ENCODE assay signal across 11 cellular contexts in genomic region chr9:21549251-21549765, GRCh38.
DNase-seq lines count a peak whose midpoint lies in the region; ATAC-seq and TF ChIP-seq lines count a peak whose summit lies in the region.
"Had no signal": no experiment of that assay in that cellular context is flagged by ENCODE, and none has a peak within 500 bp of the region (broad histone marks: within the 10 kb centered on the region; RNA-seq: fewer than 3 reads in every experiment).

No MANE protein-coding gene starts in this region.

- H4K5ac ChIP-seq in IMR-90 (ENCODE audit: low read depth, low read length): peak overlapping the region; percentile 14

- no TSS peak for BruUV-seq in IMR-90 (replicated peaks; lab: Mats Ljungman, UMichigan)

- peak overlapping the region; percentile 71 for H3K4me2 ChIP-seq in IMR-90 (ENCODE audit: low read depth, low read length)

- H3K4me3 Mint-ChIP-seq in type B pancreatic cell: peak overlapping the region; percentile 18

- H3K18ac ChIP-seq in IMR-90 (ENCODE audit: low read depth, low read length): peak overlapping the region; percentile 25; the same call in 1 of the 2 replicates

- intact Hi-C loops in IMR-90 (cut with micrococcal nuclease): loop anchor here (1.0 to 2.0 kb wide), 4 partner anchors 8 to 240 kb away; no protein-coding TSS in a partner anchor

- no peak for TF ChIP-seq CTCF in IMR-90 (conservative IDR thresholded peaks at IDR 0.05; ENCODE audit: low read depth, low read length)
- TF ChIP-seq CTCF in type B pancreatic cell (conservative IDR thresholded peaks at IDR 0.05): no peak

- H3K56ac ChIP-seq in IMR-90 (ENCODE audit: extremely low read depth, insufficient read depth, low read length): peak overlapping the region; percentile 28; the same call in 1 of the 2 replicates

- H2BK5ac ChIP-seq in IMR-90 (ENCODE audit: low read depth, low read length, poor library complexity, severe bottlenecking): peak overlapping the region; percentile 94

- H3K9me3 Mint-ChIP-seq in type B pancreatic cell: no peaks in the 10 kb centered on the region

- H2AK5ac ChIP-seq in IMR-90 (ENCODE audit: low read depth, low read length): no peak overlapping the region

- peak overlapping the region; percentile 1; the same call in 1 of the 2 replicates for H3K4ac ChIP-seq in IMR-90 (ENCODE audit: low read depth, low read length)

- H3K14ac ChIP-seq in IMR-90 (replicated peaks; ENCODE audit: low read depth, low read length): peak overlapping the region; percentile 1

- H3K4me1 ChIP-seq in IMR-90 (ENCODE audit: control insufficient read depth, insufficient read depth, low read length): peaks cover 22% of the 10 kb centered on the region

- no peak overlapping the region for H2BK20ac ChIP-seq in IMR-90 (ENCODE audit: low read depth, low read length)

- DNase-seq in IMR-90 (peak; percentile 97), brain pericyte (ENCODE audit: low read depth, low spot score) (peak; percentile 88), kidney glomerular epithelial cell (lab: John Stamatoyannopoulos, UW) (peak; percentile 93), type B pancreatic cell (ENCODE audit: extremely low spot score, unreplicated experiment) (no peak), COLO668 (lab: John Stamatoyannopoulos, UW; ENCODE audit: unreplicated experiment) (no peak), T-helper 9 cell (no peak)
- DNase-seq: activated CD4-positive, alpha-beta T cell treated with anti-CD3 and anti-CD28 coated beads, Interleukin-2, amount 50 U/mL, for 48 hours; NCI-H1694; SHP77 had no signal

- TF ChIP-seq POLR2A in IMR-90 (IDR thresholded peaks at IDR 0.05; ENCODE audit: low read depth, low read length): no peak

- H3K36me3 Mint-ChIP-seq in type B pancreatic cell: no peaks in the 10 kb centered on the region

- peak overlapping the region; percentile 4; the same call in 1 of the 3 replicates for H2BK15ac ChIP-seq in IMR-90 (ENCODE audit: low read depth, low read length)

- no peak overlapping the region for H4K91ac ChIP-seq in IMR-90 (ENCODE audit: insufficient read depth, low read depth, low read length)

- H3K4me1 Mint-ChIP-seq in type B pancreatic cell (ENCODE audit: unreplicated experiment): peaks cover 11% of the 10 kb centered on the region

- peak; percentile 80 for ATAC-seq in IMR-90 (ENCODE audit: low read depth)
- no peak for ATAC-seq in GM18909 (IDR thresholded peaks at IDR 0.05; ENCODE audit: poor library complexity, unreplicated experiment)

- H4K20me1 ChIP-seq in IMR-90 (ENCODE audit: insufficient read depth, low read length): peaks cover 4% of the 10 kb centered on the region; the same call in 1 of the 2 replicates

- peaks cover 3% of the 10 kb centered on the region for H3K27me3 Mint-ChIP-seq in type B pancreatic cell

- dilution Hi-C loops in IMR-90 (cut with HindIII; ENCODE audit: low sequenced_read_pairs, unreplicated experiment): no loop called here

- POLR2A ChIA-PET in IMR-90 (lab: Charles Lee; ENCODE audit: unreplicated experiment): no interaction called here

- H3K4me3 ChIP-seq in IMR-90 (ENCODE audit: insufficient read depth, low read depth, low read length): peak overlapping the region; percentile 39; the same call in 1 of the 2 replicates
- H3K4me3 ChIP-seq: breast epithelium had no signal

- peak overlapping the region in 1 of 2 experiments; percentile 2; a peak in 2 of 4 replicates for H4K8ac ChIP-seq in IMR-90 (ENCODE audit: low read depth in 2 of 2, low read length in 2 of 2)

- peaks cover 0 to 44% of the 10 kb centered on the region in 2 experiments; a peak in 2 of 4 replicates for H3K79me1 ChIP-seq in IMR-90 (ENCODE audit: low read depth in 1 of 2, low read length in 2 of 2)

- no peak overlapping the region for H2AK9ac ChIP-seq in IMR-90 (replicated peaks; ENCODE audit: low read depth, low read length, poor library complexity)

- peak overlapping the region; percentile 48 for H3K27ac Mint-ChIP-seq in type B pancreatic cell

- no peaks in the 10 kb centered on the region for H3K9me3 ChIP-seq in IMR-90 (ENCODE audit: control insufficient read depth, insufficient read depth, low read length)
- H3K9me3 ChIP-seq: breast epithelium had no signal

- H3K27ac ChIP-seq in IMR-90 (ENCODE audit: insufficient read depth, low read length): peak overlapping the region; percentile 67
- H3K27ac ChIP-seq: breast epithelium had no signal

- peak overlapping the region; percentile 21; the same call in 1 of the 2 replicates for H3K9ac ChIP-seq in IMR-90 (ENCODE audit: low read depth, low read length)

- no peaks in the 10 kb centered on the region for H3K27me3 ChIP-seq in IMR-90 (ENCODE audit: control insufficient read depth, insufficient read depth, low read length)
- H3K27me3 ChIP-seq: breast epithelium had no signal

- CTCF ChIA-PET in IMR-90 (lab: Yijun Ruan, JAX): interaction anchor here (1.0 kb wide), 2 partner anchors 40 to 160 kb away, joined by 3 read pairs; no protein-coding TSS in a partner anchor

- 0% methylated on average over 1 of the region's 9 CpGs; no CpG with 5 or more reads in 1 of the 2 experiments for WGBS in IMR-90 (ENCODE audit: extremely low coverage in 2 of 2, insufficient read length in 1 of 2), 2 experiments

- TF ChIP-seq RAD21 in IMR-90 (IDR thresholded peaks at IDR 0.05; ENCODE audit: low read length): no peak

- H3K23ac ChIP-seq in IMR-90 (ENCODE audit: low read depth, low read length): 0 out of 2 replicates have a peak overlapping the region, but pooled peaks have one; percentile 4

- no peak overlapping the region for H2AFZ ChIP-seq in IMR-90 (replicated peaks; ENCODE audit: low read length, poor library complexity)

- peak overlapping the region; percentile 8 for H2BK120ac ChIP-seq in IMR-90 (ENCODE audit: low read depth, low read length)

- no peaks in the 10 kb centered on the region; the same call in 1 of the 2 replicates for H3K36me3 ChIP-seq in IMR-90 (ENCODE audit: control insufficient read depth, insufficient read depth, low read length)
- H3K36me3 ChIP-seq: breast epithelium had no signal

- in situ Hi-C loops in IMR-90 (cut with MboI; ENCODE audit: low sequenced_read_pairs): no loop called here

- H3K9me1 ChIP-seq in IMR-90 (ENCODE audit: insufficient read depth, low read length): peaks cover 5% of the 10 kb centered on the region; the same call in 1 of the 2 replicates

TF ChIP-seq in IMR-90, 13 proteins besides CTCF, POLR2A, EP300 and RAD21:
- peak; percentile 88 for TF ChIP-seq NFE2L2 (IDR thresholded peaks at IDR 0.05; ENCODE audit: low read depth, low read length)
- no peak for TF ChIP-seq CHD1 (IDR thresholded peaks at IDR 0.05; ENCODE audit: low read depth, low read length)
- TF ChIP-seq MAZ (IDR thresholded peaks at IDR 0.05; ENCODE audit: borderline replicate concordance, low read depth, low read length): 0 out of 2 replicates have a peak, but pooled peaks have one; percentile 20
- TF ChIP-seq USF2 (IDR thresholded peaks at IDR 0.05; ENCODE audit: low read depth, low read length): no peak
- no peak for TF ChIP-seq RFX5 (IDR thresholded peaks at IDR 0.05; ENCODE audit: low read depth, low read length)
- no peak for TF ChIP-seq SMC3 (IDR thresholded peaks at IDR 0.05; ENCODE audit: low read depth, low read length)
- peak; percentile 35; the same call in 1 of the 2 replicates for TF ChIP-seq MAFK (IDR thresholded peaks at IDR 0.05; ENCODE audit: low read depth, low read length)
- TF ChIP-seq MXI1 (IDR thresholded peaks at IDR 0.05; ENCODE audit: borderline replicate concordance, low read depth, low read length): no peak
- TF ChIP-seq RCOR1 (IDR thresholded peaks at IDR 0.05; ENCODE audit: insufficient replicate concordance, low read length): peak; percentile 29
- TF ChIP-seq ELK1 (IDR thresholded peaks at IDR 0.05; ENCODE audit: borderline replicate concordance, low read depth, low read length): no peak
- peak; percentile 82 for TF ChIP-seq BHLHE40 (IDR thresholded peaks at IDR 0.05; ENCODE audit: low read depth, low read length)
- peak; percentile 81 for TF ChIP-seq FOS (IDR thresholded peaks at IDR 0.05; ENCODE audit: low read depth, low read length)
- TF ChIP-seq CEBPB (IDR thresholded peaks at IDR 0.05; ENCODE audit: low read depth, low read length): peak; percentile 93

Comparison
In these comparisons a context has a peak if more than half of its experiments do, and no peak if none do; other contexts are left out.
1. DNase-seq: peak in IMR-90 (single experiment), brain pericyte (single experiment) and kidney glomerular epithelial cell (single experiment); none in type B pancreatic cell (single experiment), COLO668 (single experiment) and T-helper 9 cell (single experiment).